ENCODE assay signal across 9 cellular contexts in the genomic region with DNA sequence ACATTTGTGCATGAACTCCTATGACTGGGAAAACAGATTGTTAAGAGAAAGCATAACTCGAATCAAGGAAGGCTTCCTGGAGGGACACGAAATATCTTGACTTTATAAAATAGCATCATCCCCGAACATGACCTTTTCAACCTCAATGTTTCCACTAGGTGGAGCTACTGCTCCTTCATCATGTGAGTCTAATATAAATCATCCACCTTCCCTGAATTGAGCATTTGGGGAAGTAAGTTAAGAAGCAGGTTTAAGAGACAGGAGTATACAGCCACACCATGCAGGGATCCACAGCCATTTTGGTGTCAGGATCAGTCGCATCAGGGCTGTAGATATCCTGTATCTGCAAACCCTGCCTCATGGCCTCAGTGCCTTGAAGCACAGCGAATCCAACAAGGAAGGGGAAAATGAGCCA. TPM values are rescaled to one million over a fixed set of nuclear protein-coding genes. Genes with fewer than 3 reads are reported as not detected.
A peak's percentile ranks its signal among the peaks of the same experiment; 100 is the strongest.
DNase-seq lines count a peak whose midpoint lies in the region; ATAC-seq, FAIRE-seq and TF ChIP-seq lines count a peak whose summit lies in the region.
"Not testable (repeated sequence)": the region's sequence is repeated elsewhere in the genome, so short reads cannot be mapped to it uniquely, and the experiment has no call there.
"Had no signal": no experiment of that assay in that cellular context is flagged by ENCODE, and none has a peak within 500 bp of the region (broad histone marks: within the 10 kb centered on the region; RNA-seq: fewer than 3 reads in every experiment).

No MANE protein-coding gene starts in this region.

- H3K4me1 ChIP-seq in GM23338 (ENCODE audit: insufficient read depth); K562 (replicated peaks in 1 of 2; ENCODE audit: control insufficient read depth in 2 of 2, insufficient read depth in 2 of 2, low read length in 2 of 2): not testable (repeated sequence)

- POLR2A ChIA-PET in WTC11 (lab: Charles Lee); K562 (lab: Yijun Ruan, JAX): not testable (repeated sequence)

- not testable (repeated sequence) for H4K20me1 ChIP-seq in GM23338 (replicated peaks; ENCODE audit: insufficient read depth); K562 (replicated peaks; ENCODE audit: control insufficient read depth, insufficient read depth, low read length)

- not testable (repeated sequence) for H3K79me2 ChIP-seq in GM23338 (replicated peaks; ENCODE audit: insufficient read depth); K562 (ENCODE audit: control insufficient read depth, insufficient read depth, low read length)

- H3K4me1 Mint-ChIP-seq in GM23338, result not testable (repeated sequence)
- peaks cover 18% of the 10 kb centered on the region for H3K4me1 Mint-ChIP-seq in WTC11
- H3K4me1 Mint-ChIP-seq in stimulated activated effector memory CD8-positive, alpha-beta T cell treated with anti-CD3 and anti-CD28 coated beads, Interleukin-12 subunit alpha, Interleukin-12 subunit beta, amount 100 ng/mL, for 72 hours, result peaks cover 21% of the 10 kb centered on the region

- H3K4me3 Mint-ChIP-seq in GM23338; WTC11; stimulated activated effector memory CD8-positive, alpha-beta T cell treated with anti-CD3 and anti-CD28 coated beads, Interleukin-12 subunit alpha, Interleukin-12 subunit beta, amount 100 ng/mL, for 72 hours: not testable (repeated sequence)

- H3K9me2 ChIP-seq in GM23338 (ENCODE audit: insufficient read depth), result not testable (repeated sequence)

- H2AFZ ChIP-seq in GM23338; K562 (ENCODE audit: low read depth, low read length): not testable (repeated sequence)

- TF ChIP-seq CTCF in C4-2B (conservative IDR thresholded peaks at IDR 0.05) (peak; percentile 68), GM23338 (conservative IDR thresholded peaks at IDR 0.05; ENCODE audit: low read depth in 2 of 2) (peak; percentile 40 to 55), WTC11 (IDR thresholded peaks at IDR 0.05) (peak; percentile 46), K562 (IDR thresholded peaks at IDR 0.05 in 2 of 3, conservative IDR thresholded peaks at IDR 0.05 in 1 of 3; ENCODE audit: insufficient read depth in 2 of 3, low read depth in 1 of 3, low read length in 3 of 3) (peak in 2 of 3 experiments; percentile 34 to 46; a peak in 3 of 6 replicates), fibroblast of villous mesenchyme (IDR thresholded peaks at IDR 0.05; ENCODE audit: insufficient read depth, low read depth, low read length) (peak; percentile 30)

- CTCF ChIA-PET in WTC11 (lab: Charles Lee) (interaction anchor here (0.8 to 3.5 kb wide), 17 partner anchors 8 to 230 kb away, joined by 3 to 28 read pairs (median 5); partner anchors contain the start of genes GH1, GH2 and ICAM2), K562 (lab: Yijun Ruan, JAX; ENCODE audit: low intra/inter-chr PET ratio) (interaction anchor here (1.1 kb wide), 1 partner anchor 230 kb away, joined by 4 read pairs; no protein-coding TSS in a partner anchor)

- not testable (repeated sequence) for H3K9ac ChIP-seq in K562 (ENCODE audit: insufficient read depth in 1 of 2, low read depth in 2 of 2, low read length in 2 of 2)

- not testable (repeated sequence) for H3K9me3 ChIP-seq in K562 (replicated peaks; ENCODE audit: control insufficient read depth, insufficient read depth, low read depth, low read length)

- H3K4me2 ChIP-seq in GM23338; K562 (ENCODE audit: insufficient read depth, low read length): not testable (repeated sequence)

- not testable (repeated sequence) for TF ChIP-seq EP300 in K562 (IDR thresholded peaks at IDR 0.05; ENCODE audit: low read length)

- not testable (repeated sequence) for H3K9me3 Mint-ChIP-seq in GM23338; WTC11; stimulated activated effector memory CD8-positive, alpha-beta T cell treated with anti-CD3 and anti-CD28 coated beads, Interleukin-12 subunit alpha, Interleukin-12 subunit beta, amount 100 ng/mL, for 72 hours

- H3K36me3 Mint-ChIP-seq in GM23338 (ENCODE audit: low read depth); WTC11; stimulated activated effector memory CD8-positive, alpha-beta T cell treated with anti-CD3 and anti-CD28 coated beads, Interleukin-12 subunit alpha, Interleukin-12 subunit beta, amount 100 ng/mL, for 72 hours: not testable (repeated sequence)

- not testable (repeated sequence) for H3K27ac ChIP-seq in C4-2B; GM23338 (ENCODE audit: low read depth); K562 (ENCODE audit: extremely low read depth, low read depth, low read length)

- not testable (repeated sequence) for H3K9me1 ChIP-seq in K562 (ENCODE audit: control insufficient read depth, insufficient read depth, low read length)

- intact Hi-C loops in K562 (cut with micrococcal nuclease), result loop anchor here (10.0 kb wide), 1 partner anchor 511 kb away; no protein-coding TSS in a partner anchor

- not testable (repeated sequence) for H3K27me3 Mint-ChIP-seq in GM23338 (ENCODE audit: insufficient read depth, low read depth, poor library complexity); WTC11 (ENCODE audit: low read depth)

- DNase-seq in GM23338 (ENCODE audit: low spot score) (peak; percentile 24), NCI-H69 (lab: John Stamatoyannopoulos, UW) (peak; percentile 18), midbrain (lab: John Stamatoyannopoulos, UW) (peak; percentile 10)
- not testable (repeated sequence) for DNase-seq in WTC11 (ENCODE audit: low spot score); K562 (ENCODE audit: extremely low read depth in 1 of 4, low spot score in 3 of 4); fibroblast of villous mesenchyme (ENCODE audit: low read depth); stimulated activated effector memory CD8-positive, alpha-beta T cell treated with anti-CD3 and anti-CD28 coated beads, Interleukin-12 subunit alpha, Interleukin-12 subunit beta, amount 100 ng/mL, for 72 hours (ENCODE audit: low spot score in 2 of 2)

- TF ChIP-seq POLR2A in K562 (conservative IDR thresholded peaks at IDR 0.05), result not testable (repeated sequence)

- FAIRE-seq in K562 (lab: Jason Lieb, UNC), result not testable (repeated sequence)

- in situ Hi-C loops in K562 (cut with MboI), result not testable (repeated sequence)

- H3K36me3 ChIP-seq in GM23338 (ENCODE audit: insufficient read depth); K562 (ENCODE audit: control insufficient read depth, insufficient read depth, low read length): not testable (repeated sequence)

- ATAC-seq in GM23338 (peak; percentile 61), WTC11 (peak; percentile 39), K562 (peak; percentile 75)
- ATAC-seq in stimulated activated effector memory CD8-positive, alpha-beta T cell treated with anti-CD3 and anti-CD28 coated beads, Interleukin-12 subunit alpha, Interleukin-12 subunit beta, amount 100 ng/mL, for 72 hours, result peak; percentile 60

- 18% methylated on average over 5 of the region's 5 CpGs for WGBS in K562 (ENCODE audit: insufficient coverage, low coverage, missing lambda C conversion rate)

- 0 out of 2 replicates have a peak overlapping the region, but pooled peaks have one; percentile 54 for H3K27ac Mint-ChIP-seq in GM23338
- not testable (repeated sequence) for H3K27ac Mint-ChIP-seq in WTC11; stimulated activated effector memory CD8-positive, alpha-beta T cell treated with anti-CD3 and anti-CD28 coated beads, Interleukin-12 subunit alpha, Interleukin-12 subunit beta, amount 100 ng/mL, for 72 hours

- H3F3A ChIP-seq in GM23338 (replicated peaks; ENCODE audit: low read depth), result not testable (repeated sequence)

- BruUV-seq in K562 (replicated peaks; lab: Mats Ljungman, UMichigan), result not testable (repeated sequence)

- TF ChIP-seq RAD21 in K562 (CRISPR knock-in tag; conservative IDR thresholded peaks at IDR 0.05 in 1 of 2, IDR thresholded peaks at IDR 0.05 in 1 of 2), result peak in 1 of 2 experiments; percentile 46; a peak in 2 of 4 replicates

- not testable (repeated sequence) for H3K4me3 ChIP-seq in GM23338; K562; fibroblast of villous mesenchyme (ENCODE audit: low read depth, low read length)

- not testable (repeated sequence) for H3K27me3 ChIP-seq in GM23338 (ENCODE audit: insufficient read depth)
- H3K27me3 ChIP-seq in K562 (ENCODE audit: control insufficient read depth in 2 of 2, insufficient read depth in 2 of 2, low read length in 2 of 2), result peaks cover 0 to 19% of the 10 kb centered on the region in 2 experiments; a peak in 4 of 5 replicates

RNA-seq across cellular contexts. Expression of gene CSHL1, which starts 7.3 kb away (rescaled TPM):
- total RNA-seq in GM23338 (2014; rRNA removed; shearing (Covaris generic)), result not detected in 2 replicates
- polyA plus RNA-seq in GM23338 (2016; fragmentation: Nextera tagmentation; extraction: Ambion mirVana), result 0.44 TPM in 1 of 2 replicates, not detected in the other
- not detected in 3 replicates for total RNA-seq in WTC11 (2021)
- not detected in 2 replicates for total RNA-seq in K562 (2011; cell fraction: chromatin; rRNA removed; ENCODE audit: low replicate concordance)
- total RNA-seq in K562 (2011; cell fraction: nucleolus; rRNA removed), result not detected in 2 replicates
- not detected in 2 replicates for total RNA-seq in K562 (2011; cell fraction: nucleoplasm; rRNA removed)
- total RNA-seq in K562 (2014; rRNA removed), result not detected in 2 replicates
- not detected in 2 replicates for total RNA-seq in K562 (2014; rRNA removed; fragmentation: Illumina TruSeq; extraction: Trizol)
- total RNA-seq in K562 (2015; rRNA removed; fragmentation: Illumina TruSeq; extraction: Trizol), result not detected in 2 replicates
- not detected in 2 replicates for total RNA-seq in K562 (2021)
- polyA plus RNA-seq in K562 (2011; rRNA removed), result not detected in 2 replicates
- not detected in 2 replicates for polyA plus RNA-seq in K562 (2011; cell fraction: cytosol; rRNA removed)
- not detected in 2 replicates for polyA plus RNA-seq in K562 (2011; cell fraction: nucleus; rRNA removed)
- polyA plus RNA-seq in K562 (2012), result not detected in 2 replicates
- not detected in 2 replicates for polyA plus RNA-seq in K562 (2014; fragmentation: Illumina TruSeq; extraction: Trizol)
- not detected for polyA plus RNA-seq in K562 (2014; fragmentation: Nextera tagmentation; extraction: Ambion mirVana)
- not detected in 2 replicates for polyA plus RNA-seq in K562 (2014; rRNA removed)
- not detected in 2 replicates for polyA minus RNA-seq in K562 (2011; rRNA and poly(A)+ RNA removed)
- not detected in 2 replicates for polyA minus RNA-seq in K562 (2011; cell fraction: cytosol; rRNA and poly(A)+ RNA removed)
- not detected in 2 replicates for polyA minus RNA-seq in K562 (2011; cell fraction: nucleus; rRNA and poly(A)+ RNA removed)
- total RNA-seq in fibroblast of villous mesenchyme, result not detected in 2 replicates
- polyA plus RNA-seq: neural cell had no signal

RNA-seq across cellular contexts. Expression of gene CSH1, which starts 7.4 kb away (rescaled TPM):
- not detected in 2 replicates for total RNA-seq in GM23338 (2014; rRNA removed; shearing (Covaris generic))
- polyA plus RNA-seq in GM23338 (2016; fragmentation: Nextera tagmentation; extraction: Ambion mirVana), result 0.68 TPM in 1 of 2 replicates, not detected in the other
- total RNA-seq in WTC11 (2021), result not detected in 3 replicates
- total RNA-seq in K562 (2011; cell fraction: chromatin; rRNA removed; ENCODE audit: low replicate concordance), result not detected in 2 replicates
- total RNA-seq in K562 (2011; cell fraction: nucleolus; rRNA removed), result not detected in 2 replicates
- total RNA-seq in K562 (2011; cell fraction: nucleoplasm; rRNA removed), result not detected in 2 replicates
- total RNA-seq in K562 (2014; rRNA removed), result not detected in 2 replicates
- total RNA-seq in K562 (2014; rRNA removed; fragmentation: Illumina TruSeq; extraction: Trizol), result not detected in 2 replicates
- not detected in 2 replicates for total RNA-seq in K562 (2015; rRNA removed; fragmentation: Illumina TruSeq; extraction: Trizol)
- total RNA-seq in K562 (2021), result not detected in 2 replicates
- polyA plus RNA-seq in K562 (2011; rRNA removed), result not detected in 2 replicates
- polyA plus RNA-seq in K562 (2011; cell fraction: cytosol; rRNA removed), result not detected in 2 replicates
- not detected in 2 replicates for polyA plus RNA-seq in K562 (2011; cell fraction: nucleus; rRNA removed)
- 0.25 TPM in 1 of 2 replicates, not detected in the other for polyA plus RNA-seq in K562 (2012)
- polyA plus RNA-seq in K562 (2014; fragmentation: Illumina TruSeq; extraction: Trizol), result not detected in 2 replicates
- polyA plus RNA-seq in K562 (2014; fragmentation: Nextera tagmentation; extraction: Ambion mirVana), result not detected
- not detected in 2 replicates for polyA plus RNA-seq in K562 (2014; rRNA removed)
- not detected in 2 replicates for polyA minus RNA-seq in K562 (2011; rRNA and poly(A)+ RNA removed)
- not detected in 2 replicates for polyA minus RNA-seq in K562 (2011; cell fraction: cytosol; rRNA and poly(A)+ RNA removed)
- polyA minus RNA-seq in K562 (2011; cell fraction: nucleus; rRNA and poly(A)+ RNA removed), result not detected in 2 replicates
- not detected in 2 replicates for total RNA-seq in fibroblast of villous mesenchyme
- polyA plus RNA-seq: neural cell had no signal

RNA-seq across cellular contexts. Expression of gene GH1, which starts 14.8 kb away (rescaled TPM):
- total RNA-seq in GM23338 (2014; rRNA removed; shearing (Covaris generic)), result not detected in 2 replicates
- polyA plus RNA-seq in GM23338 (2016; fragmentation: Nextera tagmentation; extraction: Ambion mirVana), result 0.57 TPM in 1 of 2 replicates, not detected in the other
- not detected in 3 replicates for total RNA-seq in WTC11 (2021)
- not detected in 2 replicates for total RNA-seq in K562 (2011; cell fraction: chromatin; rRNA removed; ENCODE audit: low replicate concordance)
- total RNA-seq in K562 (2011; cell fraction: nucleolus; rRNA removed), result not detected in 2 replicates
- not detected in 2 replicates for total RNA-seq in K562 (2011; cell fraction: nucleoplasm; rRNA removed)
- not detected in 2 replicates for total RNA-seq in K562 (2014; rRNA removed)
- not detected in 2 replicates for total RNA-seq in K562 (2014; rRNA removed; fragmentation: Illumina TruSeq; extraction: Trizol)
- total RNA-seq in K562 (2015; rRNA removed; fragmentation: Illumina TruSeq; extraction: Trizol), result not detected in 2 replicates
- not detected in 2 replicates for total RNA-seq in K562 (2021)
- not detected in 2 replicates for polyA plus RNA-seq in K562 (2011; rRNA removed)
- polyA plus RNA-seq in K562 (2011; cell fraction: cytosol; rRNA removed), result not detected in 2 replicates
- not detected in 2 replicates for polyA plus RNA-seq in K562 (2011; cell fraction: nucleus; rRNA removed)
- polyA plus RNA-seq in K562 (2012), result not detected in 2 replicates
- polyA plus RNA-seq in K562 (2014; fragmentation: Illumina TruSeq; extraction: Trizol), result not detected in 2 replicates
- polyA plus RNA-seq in K562 (2014; fragmentation: Nextera tagmentation; extraction: Ambion mirVana), result not detected
- not detected in 2 replicates for polyA plus RNA-seq in K562 (2014; rRNA removed)
- polyA minus RNA-seq in K562 (2011; rRNA and poly(A)+ RNA removed), result not detected in 2 replicates
- not detected in 2 replicates for polyA minus RNA-seq in K562 (2011; cell fraction: cytosol; rRNA and poly(A)+ RNA removed)
- not detected in 2 replicates for polyA minus RNA-seq in K562 (2011; cell fraction: nucleus; rRNA and poly(A)+ RNA removed)
- total RNA-seq in fibroblast of villous mesenchyme, result not detected in 2 replicates
- polyA plus RNA-seq: neural cell had no signal

RNA-seq across cellular contexts. Expression of gene GH2, which starts 22.1 kb away (rescaled TPM):
- 0.27 and 0.59 TPM in 2 replicates for total RNA-seq in GM23338 (2014; rRNA removed; shearing (Covaris generic))
- 2.3 TPM in 2 replicates for polyA plus RNA-seq in GM23338 (2016; fragmentation: Nextera tagmentation; extraction: Ambion mirVana)
- 0.35 to 1.3 TPM (median 0.60 TPM) in 3 replicates for total RNA-seq in WTC11 (2021)
- total RNA-seq in K562 (2011; cell fraction: chromatin; rRNA removed; ENCODE audit: low replicate concordance), result not detected in 2 replicates
- total RNA-seq in K562 (2011; cell fraction: nucleolus; rRNA removed), result not detected in 2 replicates
- not detected in 2 replicates for total RNA-seq in K562 (2011; cell fraction: nucleoplasm; rRNA removed)
- total RNA-seq in K562 (2014; rRNA removed), result not detected in 2 replicates
- total RNA-seq in K562 (2014; rRNA removed; fragmentation: Illumina TruSeq; extraction: Trizol), result not detected in 2 replicates
- total RNA-seq in K562 (2015; rRNA removed; fragmentation: Illumina TruSeq; extraction: Trizol), result not detected in 2 replicates
- not detected in 2 replicates for total RNA-seq in K562 (2021)
- not detected in 2 replicates for polyA plus RNA-seq in K562 (2011; rRNA removed)
- not detected in 2 replicates for polyA plus RNA-seq in K562 (2011; cell fraction: cytosol; rRNA removed)
- polyA plus RNA-seq in K562 (2011; cell fraction: nucleus; rRNA removed), result not detected in 2 replicates
- not detected in 2 replicates for polyA plus RNA-seq in K562 (2012)
- polyA plus RNA-seq in K562 (2014; fragmentation: Illumina TruSeq; extraction: Trizol), result not detected in 2 replicates
- polyA plus RNA-seq in K562 (2014; fragmentation: Nextera tagmentation; extraction: Ambion mirVana), result not detected
- 0.18 TPM in 1 of 2 replicates, not detected in the other for polyA plus RNA-seq in K562 (2014; rRNA removed)
- polyA minus RNA-seq in K562 (2011; rRNA and poly(A)+ RNA removed), result not detected in 2 replicates
- polyA minus RNA-seq in K562 (2011; cell fraction: cytosol; rRNA and poly(A)+ RNA removed), result not detected in 2 replicates
- polyA minus RNA-seq in K562 (2011; cell fraction: nucleus; rRNA and poly(A)+ RNA removed), result not detected in 2 replicates
- not detected in 2 replicates for total RNA-seq in fibroblast of villous mesenchyme
- polyA plus RNA-seq: neural cell had no signal

RNA-seq across cellular contexts. Expression of gene CD79B, which starts 28.3 kb away (rescaled TPM):
- 1.3 and 3.0 TPM in 2 replicates for total RNA-seq in GM23338 (2014; rRNA removed; shearing (Covaris generic))
- polyA plus RNA-seq in GM23338 (2016; fragmentation: Nextera tagmentation; extraction: Ambion mirVana), result 1.5 and 2.5 TPM in 2 replicates
- 3.0 to 3.5 TPM (median 3.2 TPM) in 3 replicates for total RNA-seq in WTC11 (2021)
- not detected in 2 replicates for total RNA-seq in K562 (2011; cell fraction: chromatin; rRNA removed; ENCODE audit: low replicate concordance)
- not detected in 2 replicates for total RNA-seq in K562 (2011; cell fraction: nucleolus; rRNA removed)
- 0.59 TPM in 1 of 2 replicates, not detected in the other for total RNA-seq in K562 (2011; cell fraction: nucleoplasm; rRNA removed)
- not detected in 2 replicates for total RNA-seq in K562 (2014; rRNA removed)
- total RNA-seq in K562 (2014; rRNA removed; fragmentation: Illumina TruSeq; extraction: Trizol), result 0.44 TPM in 1 of 2 replicates, not detected in the other
- not detected in 2 replicates for total RNA-seq in K562 (2015; rRNA removed; fragmentation: Illumina TruSeq; extraction: Trizol)
- total RNA-seq in K562 (2021), result 0.38 and 0.62 TPM in 2 replicates
- 0.34 and 0.50 TPM in 2 replicates for polyA plus RNA-seq in K562 (2011; rRNA removed)
- 0.36 and 0.80 TPM in 2 replicates for polyA plus RNA-seq in K562 (2011; cell fraction: cytosol; rRNA removed)
- polyA plus RNA-seq in K562 (2011; cell fraction: nucleus; rRNA removed), result 0.38 and 0.46 TPM in 2 replicates
- polyA plus RNA-seq in K562 (2012), result 0.86 and 0.99 TPM in 2 replicates
- 0.12 and 0.39 TPM in 2 replicates for polyA plus RNA-seq in K562 (2014; fragmentation: Illumina TruSeq; extraction: Trizol)
- polyA plus RNA-seq in K562 (2014; fragmentation: Nextera tagmentation; extraction: Ambion mirVana), result under 1 TPM; 0.15 to 0.18 TPM
- polyA plus RNA-seq in K562 (2014; rRNA removed), result 0.57 TPM in 1 of 2 replicates, not detected in the other
- not detected in 2 replicates for polyA minus RNA-seq in K562 (2011; rRNA and poly(A)+ RNA removed)
- not detected in 2 replicates for polyA minus RNA-seq in K562 (2011; cell fraction: cytosol; rRNA and poly(A)+ RNA removed)
- polyA minus RNA-seq in K562 (2011; cell fraction: nucleus; rRNA and poly(A)+ RNA removed), result not detected in 2 replicates
- total RNA-seq in fibroblast of villous mesenchyme, result not detected in 2 replicates
- polyA plus RNA-seq: neural cell had no signal
